Comparison of ENCODE assay signal across 29 cellular contexts in genomic region chr1:43344267-43344666, GRCh38. TPM values are rescaled to one million over a fixed set of nuclear protein-coding genes. Genes with fewer than 3 reads are reported as not detected.
A peak's percentile ranks its signal among the peaks of the same experiment; 100 is the strongest.
DNase-seq lines count a peak whose midpoint lies in the region; ATAC-seq and TF ChIP-seq lines count a peak whose summit lies in the region.
"Had no signal": no experiment of that assay in that cellular context is flagged by ENCODE, and none has a peak within 500 bp of the region (broad histone marks: within the 10 kb centered on the region; RNA-seq: fewer than 3 reads in every experiment).

No MANE protein-coding gene starts in this region.

- peak; percentile 66 for ATAC-seq in Right ventricle myocardium inferior
- no peak for ATAC-seq in stimulated activated effector memory CD8-positive, alpha-beta T cell treated with anti-CD3 and anti-CD28 coated beads, Interleukin-12 subunit alpha, Interleukin-12 subunit beta, amount 100 ng/mL, for 72 hours
- ATAC-seq: CD8-positive, alpha-beta T cell; gastrocnemius medialis; natural killer cell; psoas muscle had no signal

- no peak overlapping the region for H3K27ac ChIP-seq in liver (ENCODE audit: low read depth in 1 of 2, low read length in 2 of 2)
- no peak overlapping the region for H3K27ac ChIP-seq in CD8-positive, alpha-beta memory T cell (ENCODE audit: low read depth, low read length)
- H3K27ac ChIP-seq: psoas muscle, RWPE1, SK-N-MC, tibial artery had no signal

- no peaks in the 10 kb centered on the region for H3K36me3 Mint-ChIP-seq in activated T-helper 2 cell treated with anti-CD3 and anti-CD28 coated beads, Interferon-gamma antibody, Interleukin-2, Interleukin-4, amounts not matched to agents 10 μg/mL and 5 μg/mL and 100 μg/mL, durations not matched to agents 14 hours and 24 hours and 36 hours (ENCODE audit: low read depth)
- no peaks in the 10 kb centered on the region for H3K36me3 Mint-ChIP-seq in CD8-positive, alpha-beta memory T cell
- H3K36me3 Mint-ChIP-seq in stimulated activated effector memory CD8-positive, alpha-beta T cell treated with anti-CD3 and anti-CD28 coated beads, Interleukin-12 subunit alpha, Interleukin-12 subunit beta, amount 100 ng/mL, for 72 hours, result no peaks in the 10 kb centered on the region
- H3K36me3 Mint-ChIP-seq: CD8-positive, alpha-beta T cell; natural killer cell had no signal

- H3K27ac Mint-ChIP-seq in activated T-helper 2 cell treated with anti-CD3 and anti-CD28 coated beads, Interferon-gamma antibody, Interleukin-2, Interleukin-4, amounts not matched to agents 10 μg/mL and 5 μg/mL and 100 μg/mL, durations not matched to agents 14 hours and 24 hours and 36 hours, result peak overlapping the region; percentile 31
- peak overlapping the region in 2 of 8 donors; percentile 4 to 6 for H3K27ac Mint-ChIP-seq in CD8-positive, alpha-beta memory T cell
- no peak overlapping the region for H3K27ac Mint-ChIP-seq in stimulated activated effector memory CD8-positive, alpha-beta T cell treated with anti-CD3 and anti-CD28 coated beads, Interleukin-12 subunit alpha, Interleukin-12 subunit beta, amount 100 ng/mL, for 72 hours
- H3K27ac Mint-ChIP-seq: activated T-cell treated with anti-CD3 and anti-CD28 coated beads, Interleukin-2, amount 50 U/mL, for 24 hours; CD8-positive, alpha-beta T cell; endodermal cell; natural killer cell; stimulated activated naive CD8-positive, alpha-beta T cell treated with anti-CD3 and anti-CD28 coated beads, Interleukin-15, Interleukin-2, amounts not matched to agents 100 ng/mL and 50 ng/mL, for 24 hours; T-helper 1 cell treated with Interleukin-12 subunit alpha and Interleukin-12 subunit beta and Interleukin-4 antibody, amounts not matched to agents 30 μg/mL and 1 μg/mL, for 36 hours had no signal

- H3K4me3 Mint-ChIP-seq in activated T-helper 2 cell treated with anti-CD3 and anti-CD28 coated beads, Interferon-gamma antibody, Interleukin-2, Interleukin-4, amounts not matched to agents 10 μg/mL and 5 μg/mL and 100 μg/mL, durations not matched to agents 14 hours and 24 hours and 36 hours (ENCODE audit: low read depth), result no peak overlapping the region
- no peak overlapping the region for H3K4me3 Mint-ChIP-seq in CD8-positive, alpha-beta memory T cell
- no peak overlapping the region for H3K4me3 Mint-ChIP-seq in stimulated activated effector memory CD8-positive, alpha-beta T cell treated with anti-CD3 and anti-CD28 coated beads, Interleukin-12 subunit alpha, Interleukin-12 subunit beta, amount 100 ng/mL, for 72 hours
- H3K4me3 Mint-ChIP-seq: activated T-cell treated with anti-CD3 and anti-CD28 coated beads, Interleukin-2, amount 50 U/mL, for 24 hours; CD8-positive, alpha-beta T cell; endodermal cell; natural killer cell; stimulated activated naive CD8-positive, alpha-beta T cell treated with anti-CD3 and anti-CD28 coated beads, Interleukin-15, Interleukin-2, amounts not matched to agents 100 ng/mL and 50 ng/mL, for 24 hours; T-helper 1 cell treated with Interleukin-12 subunit alpha and Interleukin-12 subunit beta and Interleukin-4 antibody, amounts not matched to agents 30 μg/mL and 1 μg/mL, for 36 hours had no signal

- H3K4me1 ChIP-seq in liver (ENCODE audit: control insufficient read depth in 4 of 4, insufficient read depth in 4 of 4, low read length in 3 of 4), result peaks cover 0 to 19% (median 11%) of the 10 kb centered on the region in 4 donors
- H3K4me1 ChIP-seq in CD8-positive, alpha-beta memory T cell (ENCODE audit: insufficient read depth, low read length), result no peaks in the 10 kb centered on the region

- H3K27me3 Mint-ChIP-seq in activated T-helper 2 cell treated with anti-CD3 and anti-CD28 coated beads, Interferon-gamma antibody, Interleukin-2, Interleukin-4, amounts not matched to agents 10 μg/mL and 5 μg/mL and 100 μg/mL, durations not matched to agents 14 hours and 24 hours and 36 hours (ENCODE audit: low read depth), result no peaks in the 10 kb centered on the region
- no peaks in the 10 kb centered on the region for H3K27me3 Mint-ChIP-seq in CD8-positive, alpha-beta memory T cell
- H3K27me3 Mint-ChIP-seq: activated T-cell treated with anti-CD3 and anti-CD28 coated beads, Interleukin-2, amount 50 U/mL, for 24 hours; stimulated activated naive CD8-positive, alpha-beta T cell treated with anti-CD3 and anti-CD28 coated beads, Interleukin-15, Interleukin-2, amounts not matched to agents 100 ng/mL and 50 ng/mL, for 24 hours had no signal

- TF ChIP-seq RAD21 in liver (IDR thresholded peaks at IDR 0.05), result no peak

- no peaks in the 10 kb centered on the region for H3K36me3 ChIP-seq in liver (ENCODE audit: control insufficient read depth in 4 of 4, insufficient read depth in 3 of 4, low read depth in 1 of 4, low read length in 3 of 4)
- no peaks in the 10 kb centered on the region for H3K36me3 ChIP-seq in CD8-positive, alpha-beta memory T cell (ENCODE audit: insufficient read depth, low read length)
- H3K36me3 ChIP-seq: gastrocnemius medialis, tibial artery had no signal

- POLR2A ChIA-PET in CD8-positive, alpha-beta memory T cell (lab: Charles Lee), result no interaction called here

- no peaks in the 10 kb centered on the region for H3K9me3 ChIP-seq in liver (ENCODE audit: control insufficient read depth in 4 of 4, low read length in 3 of 4)
- H3K9me3 ChIP-seq in CD8-positive, alpha-beta memory T cell (ENCODE audit: low read length), result no peaks in the 10 kb centered on the region
- H3K9me3 ChIP-seq: gastrocnemius medialis, psoas muscle, tibial artery had no signal

- DNase-seq in Daoy (ENCODE audit: low read depth), result peak; percentile 29
- no peak for DNase-seq in activated T-helper 2 cell treated with anti-CD3 and anti-CD28 coated beads, Interferon-gamma antibody, Interleukin-2, Interleukin-4, amounts not matched to agents 10 μg/mL and 5 μg/mL and 100 μg/mL, durations not matched to agents 14 hours and 24 hours and 36 hours (ENCODE audit: low spot score)
- DNase-seq in Right ventricle myocardium inferior (ENCODE audit: missing footprints), result no peak
- DNase-seq in effector CD8-positive, alpha-beta T cell (lab: John Stamatoyannopoulos, UW), result no peak
- no peak for DNase-seq in CD8-positive, alpha-beta memory T cell
- DNase-seq in G401 (ENCODE audit: low spot score), result no peak
- no peak for DNase-seq in stimulated activated effector memory CD8-positive, alpha-beta T cell treated with anti-CD3 and anti-CD28 coated beads, Interleukin-12 subunit alpha, Interleukin-12 subunit beta, amount 100 ng/mL, for 72 hours (ENCODE audit: low spot score in 2 of 2)
- DNase-seq: activated CD4-positive, alpha-beta T cell treated with anti-CD3 and anti-CD28 coated beads for 4 hours; activated CD8-positive, alpha-beta memory T cell treated with anti-CD3 and anti-CD28 coated beads for 24 hours; activated T-cell treated with anti-CD3 and anti-CD28 coated beads, Interleukin-2, amount 50 U/mL, for 24 hours; CD8-positive, alpha-beta T cell; endodermal cell; gastrocnemius medialis; hippocampal formation; KBM-7; natural killer cell; NCI-H1105; NCI-H2029; NCI-H345; NCI-H748 treated with DMSO at 0.1 percent for 48 hours; occipital lobe; psoas muscle had no signal

- no peaks in the 10 kb centered on the region for H3K9me3 Mint-ChIP-seq in activated T-helper 2 cell treated with anti-CD3 and anti-CD28 coated beads, Interferon-gamma antibody, Interleukin-2, Interleukin-4, amounts not matched to agents 10 μg/mL and 5 μg/mL and 100 μg/mL, durations not matched to agents 14 hours and 24 hours and 36 hours
- no peaks in the 10 kb centered on the region for H3K9me3 Mint-ChIP-seq in CD8-positive, alpha-beta memory T cell
- no peaks in the 10 kb centered on the region for H3K9me3 Mint-ChIP-seq in stimulated activated effector memory CD8-positive, alpha-beta T cell treated with anti-CD3 and anti-CD28 coated beads, Interleukin-12 subunit alpha, Interleukin-12 subunit beta, amount 100 ng/mL, for 72 hours
- H3K9me3 Mint-ChIP-seq: activated T-cell treated with anti-CD3 and anti-CD28 coated beads, Interleukin-2, amount 50 U/mL, for 24 hours; CD8-positive, alpha-beta T cell; endodermal cell; natural killer cell; stimulated activated naive CD8-positive, alpha-beta T cell treated with anti-CD3 and anti-CD28 coated beads, Interleukin-15, Interleukin-2, amounts not matched to agents 100 ng/mL and 50 ng/mL, for 24 hours; T-helper 1 cell treated with Interleukin-12 subunit alpha and Interleukin-12 subunit beta and Interleukin-4 antibody, amounts not matched to agents 30 μg/mL and 1 μg/mL, for 36 hours had no signal

- intact Hi-C loops in activated T-helper 2 cell treated with anti-CD3 and anti-CD28 coated beads, Interferon-gamma antibody, Interleukin-2, Interleukin-4, amounts not matched to agents 10 μg/mL and 5 μg/mL and 100 μg/mL, durations not matched to agents 14 hours and 24 hours and 36 hours (cut with micrococcal nuclease), result loop anchor here (2.0 kb wide), 1 partner anchor 13 kb away; no protein-coding TSS in a partner anchor
- intact Hi-C loops in Right ventricle myocardium inferior (cut with DNase I), result loop anchor here (5.0 to 10.0 kb wide), 2 partner anchors 87 to 399 kb away; no protein-coding TSS in a partner anchor

- H3K4me1 Mint-ChIP-seq in activated T-helper 2 cell treated with anti-CD3 and anti-CD28 coated beads, Interferon-gamma antibody, Interleukin-2, Interleukin-4, amounts not matched to agents 10 μg/mL and 5 μg/mL and 100 μg/mL, durations not matched to agents 14 hours and 24 hours and 36 hours (ENCODE audit: low read depth), result peaks cover 22% of the 10 kb centered on the region
- peaks cover 0 to 2% (median 2%) of the 10 kb centered on the region in 3 donors for H3K4me1 Mint-ChIP-seq in CD8-positive, alpha-beta memory T cell
- H3K4me1 Mint-ChIP-seq in stimulated activated effector memory CD8-positive, alpha-beta T cell treated with anti-CD3 and anti-CD28 coated beads, Interleukin-12 subunit alpha, Interleukin-12 subunit beta, amount 100 ng/mL, for 72 hours, result peaks cover 8% of the 10 kb centered on the region

- H3K9ac ChIP-seq in liver (ENCODE audit: low read depth in 1 of 2, low read length in 2 of 2), result no peak overlapping the region

- H3K27me3 ChIP-seq in liver (ENCODE audit: control insufficient read depth in 4 of 4, insufficient read depth in 4 of 4, low read length in 3 of 4), result no peaks in the 10 kb centered on the region
- no peaks in the 10 kb centered on the region for H3K27me3 ChIP-seq in CD8-positive, alpha-beta memory T cell (ENCODE audit: insufficient read depth, low read length, poor library complexity, severe bottlenecking)
- H3K27me3 ChIP-seq: gastrocnemius medialis, tibial artery had no signal

- no peak for TF ChIP-seq CTCF in liver (IDR thresholded peaks at IDR 0.05; ENCODE audit: low read depth, low read length, missing input control)

- WGBS in liver, result 53% methylated on average over 3 of the region's 3 CpGs

- in situ Hi-C loops in G401 (cut with HindIII; ENCODE audit: low sequenced_read_pairs), result no loop called here

- CTCF ChIA-PET in CD8-positive, alpha-beta memory T cell (lab: Charles Lee), result no interaction called here

- no peak overlapping the region for H3K4me3 ChIP-seq in liver (ENCODE audit: low read depth in 1 of 3, low read length in 3 of 3)
- H3K4me3 ChIP-seq in CD8-positive, alpha-beta memory T cell (ENCODE audit: low read length), result no peak overlapping the region
- H3K4me3 ChIP-seq: gastrocnemius medialis, psoas muscle, SK-N-MC, tibial artery had no signal

RNA-seq across cellular contexts. Expression of gene MPL, which starts 6.6 kb away (rescaled TPM):
- total RNA-seq in Daoy (2014; rRNA removed; shearing (Covaris generic)), result 0.06 and 0.11 TPM in 2 replicates
- total RNA-seq in activated T-helper 2 cell treated with anti-CD3 and anti-CD28 coated beads, Interferon-gamma antibody, Interleukin-2, Interleukin-4, amounts not matched to agents 10 μg/mL and 5 μg/mL and 100 μg/mL, durations not matched to agents 14 hours and 24 hours and 36 hours, result not detected in 2 replicates
- total RNA-seq in Right ventricle myocardium inferior, result 0.73 TPM
- total RNA-seq in liver, result 1 to 10 TPM in 1 of 2 donors, not detected in 1; 1.0 TPM
- polyA plus RNA-seq in liver, result under 1 TPM in 1 of 2 donors, not detected in 1; 0.03 TPM
- total RNA-seq in CD8-positive, alpha-beta memory T cell, result not detected
- polyA plus RNA-seq in CD8-positive, alpha-beta memory T cell, result not detected
- not detected in 2 replicates for total RNA-seq in G401 (2014; rRNA removed; shearing (Covaris generic))
- total RNA-seq: CD8-positive, alpha-beta T cell; gastrocnemius medialis; MCF 10A; occipital lobe had no signal

RNA-seq across cellular contexts. Expression of gene CDC20, which starts 14.5 kb away (rescaled TPM):
- total RNA-seq in Daoy (2014; rRNA removed; shearing (Covaris generic)), result 331 and 356 TPM in 2 replicates
- 125 and 128 TPM in 2 replicates for total RNA-seq in activated T-helper 2 cell treated with anti-CD3 and anti-CD28 coated beads, Interferon-gamma antibody, Interleukin-2, Interleukin-4, amounts not matched to agents 10 μg/mL and 5 μg/mL and 100 μg/mL, durations not matched to agents 14 hours and 24 hours and 36 hours
- total RNA-seq in Right ventricle myocardium inferior (1.6 TPM), liver (10 to 100 TPM in 1 of 2 donors, under 1 TPM in 1; 0.25 to 73.4 TPM)
- 1 to 10 TPM; 2.0 to 4.9 TPM for polyA plus RNA-seq in liver
- total RNA-seq in CD8-positive, alpha-beta memory T cell, result 100 to 1,000 TPM; 118 to 129 TPM
- polyA plus RNA-seq in CD8-positive, alpha-beta memory T cell, result 0.37 TPM
- total RNA-seq in G401 (2014; rRNA removed; shearing (Covaris generic)), result 263 and 289 TPM in 2 replicates

RNA-seq across cellular contexts. Expression of gene ELOVL1, which starts 23.5 kb away (rescaled TPM):
- total RNA-seq in Daoy (2014; rRNA removed; shearing (Covaris generic)), result 42.6 and 59.0 TPM in 2 replicates
- total RNA-seq in activated T-helper 2 cell treated with anti-CD3 and anti-CD28 coated beads, Interferon-gamma antibody, Interleukin-2, Interleukin-4, amounts not matched to agents 10 μg/mL and 5 μg/mL and 100 μg/mL, durations not matched to agents 14 hours and 24 hours and 36 hours, result 82.7 and 83.6 TPM in 2 replicates
- 34.4 TPM for total RNA-seq in Right ventricle myocardium inferior
- 10 to 100 TPM; 12.8 to 50.3 TPM for total RNA-seq in liver
- 10 to 100 TPM; 25.2 to 45.4 TPM for polyA plus RNA-seq in liver
- total RNA-seq in CD8-positive, alpha-beta memory T cell, result 10 to 100 TPM; 89.1 to 98.8 TPM
- polyA plus RNA-seq in CD8-positive, alpha-beta memory T cell, result 83.9 TPM
- total RNA-seq in G401 (2014; rRNA removed; shearing (Covaris generic)), result 65.2 and 69.7 TPM in 2 replicates

RNA-seq across cellular contexts. Expression of gene TIE1, which starts 43.5 kb away (rescaled TPM):
- total RNA-seq in Daoy (2014; rRNA removed; shearing (Covaris generic)), result 37.1 and 50.3 TPM in 2 replicates
- 2.9 and 3.1 TPM in 2 replicates for total RNA-seq in activated T-helper 2 cell treated with anti-CD3 and anti-CD28 coated beads, Interferon-gamma antibody, Interleukin-2, Interleukin-4, amounts not matched to agents 10 μg/mL and 5 μg/mL and 100 μg/mL, durations not matched to agents 14 hours and 24 hours and 36 hours
- 22.2 TPM for total RNA-seq in Right ventricle myocardium inferior
- 10 to 100 TPM; 10.4 to 17.6 TPM for total RNA-seq in liver
- 1 to 10 TPM; 3.6 to 7.3 TPM for polyA plus RNA-seq in liver
- total RNA-seq in CD8-positive, alpha-beta memory T cell, result under 1 TPM; 0.31 to 0.33 TPM
- polyA plus RNA-seq in CD8-positive, alpha-beta memory T cell, result not detected
- not detected in 2 replicates for total RNA-seq in G401 (2014; rRNA removed; shearing (Covaris generic))
- total RNA-seq: CD8-positive, alpha-beta T cell; MCF 10A had no signal

RNA-seq across cellular contexts. Expression of gene MED8, which starts 45.3 kb away (rescaled TPM):
- 95.8 and 101 TPM in 2 replicates for total RNA-seq in Daoy (2014; rRNA removed; shearing (Covaris generic))
- 40.8 and 41.6 TPM in 2 replicates for total RNA-seq in activated T-helper 2 cell treated with anti-CD3 and anti-CD28 coated beads, Interferon-gamma antibody, Interleukin-2, Interleukin-4, amounts not matched to agents 10 μg/mL and 5 μg/mL and 100 μg/mL, durations not matched to agents 14 hours and 24 hours and 36 hours
- total RNA-seq in Right ventricle myocardium inferior, result 18.0 TPM
- 10 to 100 TPM; 26.2 to 37.6 TPM for total RNA-seq in liver
- 10 to 100 TPM; 26.6 to 31.6 TPM for polyA plus RNA-seq in liver
- 10 to 100 TPM; 40.5 to 41.3 TPM for total RNA-seq in CD8-positive, alpha-beta memory T cell
- 36.7 TPM for polyA plus RNA-seq in CD8-positive, alpha-beta memory T cell
- 36.2 and 42.2 TPM in 2 replicates for total RNA-seq in G401 (2014; rRNA removed; shearing (Covaris generic))
